21 cellular contexts compared by ENCODE assay signal in the genomic region with DNA sequence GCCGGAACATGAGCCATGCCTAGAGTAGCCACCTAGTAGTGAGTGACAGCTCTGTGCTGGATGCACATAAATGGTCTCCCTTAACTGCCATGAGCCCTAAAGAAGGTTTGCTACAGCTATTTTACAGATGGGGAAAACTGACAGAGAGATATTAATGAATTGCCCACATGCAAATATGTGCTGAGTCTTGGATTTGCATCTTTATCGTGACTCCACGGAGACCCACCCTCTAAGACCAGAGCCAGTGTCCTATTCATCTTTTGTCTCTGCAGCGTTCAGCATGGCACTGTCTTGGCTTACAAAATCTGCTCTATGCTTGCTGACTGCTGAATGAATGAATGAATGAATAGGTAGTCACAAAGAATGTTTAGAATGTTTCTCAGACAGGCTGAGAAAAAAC. TPM values are rescaled to one million over a fixed set of nuclear protein-coding genes. Genes with fewer than 3 reads are reported as not detected.
DNase-seq lines count a peak whose midpoint lies in the region; ATAC-seq, FAIRE-seq and TF ChIP-seq lines count a peak whose summit lies in the region.
"Had no signal": no experiment of that assay in that cellular context is flagged by ENCODE, and none has a peak within 500 bp of the region (broad histone marks: within the 10 kb centered on the region; RNA-seq: fewer than 3 reads in every experiment).

No MANE protein-coding gene starts in this region.

- intact Hi-C loops in body of pancreas (cut with DNase I): no loop called here

- peaks cover 46% of the 10 kb centered on the region for H3K4me1 ChIP-seq in astrocyte (ENCODE audit: insufficient read depth, low read length)
- peaks cover 35% of the 10 kb centered on the region for H3K4me1 ChIP-seq in body of pancreas

- no peak for TF ChIP-seq POLR2A in body of pancreas (IDR thresholded peaks at IDR 0.05)

- no peak for FAIRE-seq in astrocyte (lab: Jason Lieb, UNC)
- FAIRE-seq: A204.1, H54 had no signal

- H3K27me3 Mint-ChIP-seq in activated naive CD4-positive, alpha-beta T cell treated with anti-CD3 and anti-CD28 coated beads, Interleukin-2, amount 50 U/mL, for 24 hours: peaks cover 8% of the 10 kb centered on the region
- peaks cover 68% of the 10 kb centered on the region for H3K27me3 Mint-ChIP-seq in activated naive CD4-positive, alpha-beta T cell treated with anti-CD3 and anti-CD28 coated beads, Interleukin-2, amount 10 ng/mL, durations not matched to agents 7 days and 5 days
- H3K27me3 Mint-ChIP-seq in astrocyte (ENCODE audit: low read depth, unreplicated experiment): no peaks in the 10 kb centered on the region
- H3K27me3 Mint-ChIP-seq in stimulated activated naive B cell treated with anti-CD40 and anti-IgM and Interleukin-4, amounts not matched to agents 10 μg/mL and 1 μg/mL and 100 μg/mL, for 72 hours: peaks cover 6 to 10% of the 10 kb centered on the region in 2 donors

- no peak for ATAC-seq in stimulated activated naive B cell treated with anti-CD40 and anti-IgM and Interleukin-4, amounts not matched to agents 10 μg/mL and 1 μg/mL and 100 μg/mL, for 72 hours (replicated peaks)
- ATAC-seq in HG03520 (IDR thresholded peaks at IDR 0.05; ENCODE audit: unreplicated experiment) (no peak), body of pancreas (no peak)

- H3K4me3 Mint-ChIP-seq in activated naive CD4-positive, alpha-beta T cell treated with anti-CD3 and anti-CD28 coated beads, Interleukin-2, amount 50 U/mL, for 24 hours: peak overlapping the region; percentile 20
- H3K4me3 Mint-ChIP-seq in activated naive CD4-positive, alpha-beta T cell treated with anti-CD3 and anti-CD28 coated beads, Interleukin-2, amount 10 ng/mL, durations not matched to agents 7 days and 5 days: no peak overlapping the region
- peak overlapping the region; percentile 3 for H3K4me3 Mint-ChIP-seq in astrocyte (ENCODE audit: unreplicated experiment)
- peak overlapping the region in 1 of 2 donors; percentile 33 for H3K4me3 Mint-ChIP-seq in stimulated activated naive B cell treated with anti-CD40 and anti-IgM and Interleukin-4, amounts not matched to agents 10 μg/mL and 1 μg/mL and 100 μg/mL, for 72 hours

- H3K4me2 ChIP-seq in astrocyte (ENCODE audit: low read length): no peak overlapping the region
- H3K4me2 ChIP-seq: BLaER1 had no signal

- H3K27ac ChIP-seq in astrocyte (ENCODE audit: low read depth, low read length) (no peak overlapping the region), body of pancreas (no peak overlapping the region)
- H3K27ac ChIP-seq: BLaER1 had no signal

- no peak overlapping the region for H3K27ac Mint-ChIP-seq in activated naive CD4-positive, alpha-beta T cell treated with anti-CD3 and anti-CD28 coated beads, Interleukin-2, amount 50 U/mL, for 24 hours
- no peak overlapping the region for H3K27ac Mint-ChIP-seq in activated naive CD4-positive, alpha-beta T cell treated with anti-CD3 and anti-CD28 coated beads, Interleukin-2, amount 10 ng/mL, durations not matched to agents 7 days and 5 days
- peak overlapping the region; percentile 90 for H3K27ac Mint-ChIP-seq in astrocyte (ENCODE audit: unreplicated experiment)
- peak overlapping the region; percentile 63 for H3K27ac Mint-ChIP-seq in stimulated activated naive B cell treated with anti-CD40 and anti-IgM and Interleukin-4, amounts not matched to agents 10 μg/mL and 1 μg/mL and 100 μg/mL, for 72 hours

- H3K79me2 ChIP-seq in astrocyte (ENCODE audit: insufficient read depth, low read length): no peaks in the 10 kb centered on the region

- H3K9ac ChIP-seq in astrocyte (ENCODE audit: low read length): no peak overlapping the region
- H3K9ac ChIP-seq: BLaER1 had no signal

- CTCF ChIA-PET in activated naive CD4-positive, alpha-beta T cell treated with anti-CD3 and anti-CD28 coated beads, Interleukin-2, amount 10 ng/mL, durations not matched to agents 7 days and 5 days (lab: Charles Lee): no interaction called here

- H3K9me3 Mint-ChIP-seq in activated naive CD4-positive, alpha-beta T cell treated with anti-CD3 and anti-CD28 coated beads, Interleukin-2, amount 50 U/mL, for 24 hours: no peaks in the 10 kb centered on the region
- peaks cover 19% of the 10 kb centered on the region for H3K9me3 Mint-ChIP-seq in activated naive CD4-positive, alpha-beta T cell treated with anti-CD3 and anti-CD28 coated beads, Interleukin-2, amount 10 ng/mL, durations not matched to agents 7 days and 5 days
- H3K9me3 Mint-ChIP-seq in astrocyte (ENCODE audit: unreplicated experiment): peaks cover 4% of the 10 kb centered on the region
- peaks cover 2 to 6% of the 10 kb centered on the region in 2 donors for H3K9me3 Mint-ChIP-seq in stimulated activated naive B cell treated with anti-CD40 and anti-IgM and Interleukin-4, amounts not matched to agents 10 μg/mL and 1 μg/mL and 100 μg/mL, for 72 hours

- no peak overlapping the region for H2AFZ ChIP-seq in astrocyte (ENCODE audit: low read depth, low read length)

- no peak for TF ChIP-seq CTCF in astrocyte (IDR thresholded peaks at IDR 0.05; ENCODE audit: insufficient read depth, low read depth, low read length)
- TF ChIP-seq CTCF in body of pancreas (IDR thresholded peaks at IDR 0.05): no peak

- H3K4me3 ChIP-seq in astrocyte (ENCODE audit: insufficient read depth, low read depth, low read length): no peak overlapping the region
- no peak overlapping the region for H3K4me3 ChIP-seq in body of pancreas
- H3K4me3 ChIP-seq: BLaER1 had no signal

- peaks cover 58% of the 10 kb centered on the region for H3K4me1 Mint-ChIP-seq in activated naive CD4-positive, alpha-beta T cell treated with anti-CD3 and anti-CD28 coated beads, Interleukin-2, amount 50 U/mL, for 24 hours
- peaks cover 47% of the 10 kb centered on the region for H3K4me1 Mint-ChIP-seq in activated naive CD4-positive, alpha-beta T cell treated with anti-CD3 and anti-CD28 coated beads, Interleukin-2, amount 10 ng/mL, durations not matched to agents 7 days and 5 days
- H3K4me1 Mint-ChIP-seq in astrocyte (ENCODE audit: low read depth, unreplicated experiment): peaks cover 50% of the 10 kb centered on the region
- H3K4me1 Mint-ChIP-seq in stimulated activated naive B cell treated with anti-CD40 and anti-IgM and Interleukin-4, amounts not matched to agents 10 μg/mL and 1 μg/mL and 100 μg/mL, for 72 hours: peaks cover 40 to 43% of the 10 kb centered on the region in 2 donors

- H3K36me3 Mint-ChIP-seq in activated naive CD4-positive, alpha-beta T cell treated with anti-CD3 and anti-CD28 coated beads, Interleukin-2, amount 50 U/mL, for 24 hours: peaks cover 4% of the 10 kb centered on the region
- H3K36me3 Mint-ChIP-seq in activated naive CD4-positive, alpha-beta T cell treated with anti-CD3 and anti-CD28 coated beads, Interleukin-2, amount 10 ng/mL, durations not matched to agents 7 days and 5 days: peaks cover 22% of the 10 kb centered on the region
- peaks cover 7% of the 10 kb centered on the region for H3K36me3 Mint-ChIP-seq in astrocyte (ENCODE audit: low read depth, unreplicated experiment)
- H3K36me3 Mint-ChIP-seq in stimulated activated naive B cell treated with anti-CD40 and anti-IgM and Interleukin-4, amounts not matched to agents 10 μg/mL and 1 μg/mL and 100 μg/mL, for 72 hours: peaks cover 5 to 19% of the 10 kb centered on the region in 2 donors

- no peak for DNase-seq in activated naive CD4-positive, alpha-beta T cell treated with anti-CD3 and anti-CD28 coated beads, Interleukin-2, amount 10 ng/mL, durations not matched to agents 7 days and 5 days
- DNase-seq in NAMALWA (ENCODE audit: low spot score) (peak; percentile 57), astrocyte (ENCODE audit: low read depth) (no peak), body of pancreas (no peak)
- DNase-seq in stimulated activated naive B cell treated with anti-CD40 and anti-IgM and Interleukin-4, amounts not matched to agents 10 μg/mL and 1 μg/mL and 100 μg/mL, for 72 hours: no peak
- no peak for DNase-seq in stimulated activated CD4-positive, alpha-beta T cell treated with anti-CD3 and anti-CD28 coated beads, Interleukin-2, amount 100 ng/mL, for 48 hours
- DNase-seq: CD4-positive, alpha-beta memory T cell; EL; NCI-H1092; NCI-H1436 treated with DMSO at 0.1 percent for 48 hours; NCI-H2029 treated with DMSO at 0.1 percent for 48 hours; NCI-H2171; NCI-H446; NCI-H748 treated with DMSO at 0.1 percent for 48 hours; RPMI8226; SIG-M5 had no signal

- H3K36me3 ChIP-seq in astrocyte (ENCODE audit: insufficient read depth, low read length) (no peaks in the 10 kb centered on the region), body of pancreas (replicated peaks in 1 of 2; ENCODE audit: insufficient read depth in 1 of 2, low read depth in 2 of 2) (no peaks in the 10 kb centered on the region)
- H3K36me3 ChIP-seq: BLaER1 had no signal

- H3K27me3 ChIP-seq in astrocyte (ENCODE audit: insufficient read depth, low read length) (no peaks in the 10 kb centered on the region), body of pancreas (no peaks in the 10 kb centered on the region)
- H3K27me3 ChIP-seq: BLaER1 had no signal

- H3K9me3 ChIP-seq in astrocyte (ENCODE audit: insufficient read depth, low read depth, low read length) (peaks cover 5% of the 10 kb centered on the region), body of pancreas (no peaks in the 10 kb centered on the region)

- WGBS in body of pancreas, 2 donors: 92 to 95% methylated on average over 4 of the region's 4 CpGs

- no peaks in the 10 kb centered on the region for H4K20me1 ChIP-seq in astrocyte (ENCODE audit: insufficient read depth, low read length)

RNA-seq across cellular contexts. Expression of a gene that starts 48.3 kb away (rescaled TPM):
- total RNA-seq in astrocyte (16.2 and 19.0 TPM in 2 replicates), body of pancreas (10 to 100 TPM in 1 of 2 donors, 1 to 10 TPM in 1; 8.2 to 24.4 TPM)

RNA-seq across cellular contexts. Expression of a gene that starts 48.5 kb away (rescaled TPM):
- total RNA-seq in astrocyte: 17.3 and 17.8 TPM in 2 replicates
- total RNA-seq in body of pancreas: 10 to 100 TPM; 12.5 to 19.5 TPM

Comparison
In these comparisons a context has a peak if more than half of its experiments do, and no peak if none do; other contexts are left out.
1. H3K27ac Mint-ChIP-seq: peak in astrocyte (single experiment) and stimulated activated naive B cell treated with anti-CD40 and anti-IgM and Interleukin-4, amounts not matched to agents 10 μg/mL and 1 μg/mL and 100 μg/mL, for 72 hours (single experiment); none in activated naive CD4-positive, alpha-beta T cell treated with anti-CD3 and anti-CD28 coated beads, Interleukin-2, amount 50 U/mL, for 24 hours (single experiment) and activated naive CD4-positive, alpha-beta T cell treated with anti-CD3 and anti-CD28 coated beads, Interleukin-2, amount 10 ng/mL, durations not matched to agents 7 days and 5 days (single experiment).